ENCODE assay signal across 10 cellular contexts in the genomic region with DNA sequence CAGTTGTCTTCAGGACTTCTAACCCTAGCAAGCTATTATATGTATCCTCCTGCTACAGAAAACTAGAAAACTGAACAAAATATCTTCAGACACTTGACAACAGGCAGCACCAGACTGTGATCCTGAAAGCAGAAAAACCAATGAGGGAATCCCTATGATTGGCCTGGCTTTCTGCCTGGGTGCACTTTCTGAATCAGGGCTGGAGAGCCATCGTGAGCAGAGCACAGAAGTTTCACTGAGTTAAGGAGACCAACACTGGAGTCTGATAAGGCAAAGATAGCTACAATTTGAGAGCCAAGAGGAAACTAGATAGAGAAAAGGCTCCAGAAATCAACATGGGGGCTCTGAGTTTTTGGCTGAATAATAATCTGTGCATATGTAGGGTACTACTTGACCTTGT.
"Had no signal": no experiment of that assay in that cellular context is flagged by ENCODE, and none has a peak within 500 bp of the region (broad histone marks: within the 10 kb centered on the region; RNA-seq: fewer than 3 reads in every experiment).

No MANE protein-coding gene starts in this region.

- H3K27ac ChIP-seq: body of pancreas, skin epidermis, tibial nerve had no signal

- ATAC-seq: body of pancreas, natural killer cell, WTC11 had no signal

- H3K27me3 ChIP-seq: body of pancreas, tibial nerve had no signal

- H3K4me3 ChIP-seq: body of pancreas, skin epidermis, tibial nerve had no signal

- H3K9me3 ChIP-seq: body of pancreas, tibial nerve had no signal

- DNase-seq: activated CD4-positive, alpha-beta T cell treated with anti-CD3 and anti-CD28 coated beads for 48 hours; activated naive CD4-positive, alpha-beta T cell treated with anti-CD3 and anti-CD28 coated beads for 36 hours; dermis blood vessel endothelial cell; mammary epithelial cell; natural killer cell; T-helper 9 cell had no signal

- H3K36me3 ChIP-seq: tibial nerve had no signal
